10 cellular contexts compared by ENCODE assay signal in genomic region chr3:58051196-58051595, GRCh38. TPM values are rescaled to one million over a fixed set of nuclear protein-coding genes. Genes with fewer than 3 reads are reported as not detected.
DNase-seq lines count a peak whose midpoint lies in the region; ATAC-seq and TF ChIP-seq lines count a peak whose summit lies in the region.
"Had no signal": no experiment of that assay in that cellular context is flagged by ENCODE, and none has a peak within 500 bp of the region (broad histone marks: within the 10 kb centered on the region; RNA-seq: fewer than 3 reads in every experiment).

No MANE protein-coding gene starts in this region.

- peaks cover 5% of the 10 kb centered on the region for H3K4me1 Mint-ChIP-seq in activated T-helper 17 cell treated with anti-CD3 and anti-CD28 coated beads, Interleukin-2, amount 50 U/mL, for 72 hours

- H3K4me3 Mint-ChIP-seq in activated T-helper 17 cell treated with anti-CD3 and anti-CD28 coated beads, Interleukin-2, amount 50 U/mL, for 72 hours: no peak overlapping the region
- H3K4me3 Mint-ChIP-seq: central memory CD8-positive, alpha-beta T cell had no signal

- TF ChIP-seq CTCF in fibroblast of pulmonary artery (IDR thresholded peaks at IDR 0.05; ENCODE audit: low read length, missing control alignments) (no peak), dorsolateral prefrontal cortex (IDR thresholded peaks at IDR 0.05 in 54 of 56, conservative IDR thresholded peaks at IDR 0.05 in 2 of 56; ENCODE audit: low read depth in 1 of 56, partially characterized antibody in 56 of 56) (no peak)

- no peaks in the 10 kb centered on the region for H3K9me3 Mint-ChIP-seq in activated T-helper 17 cell treated with anti-CD3 and anti-CD28 coated beads, Interleukin-2, amount 50 U/mL, for 72 hours
- H3K9me3 Mint-ChIP-seq: central memory CD8-positive, alpha-beta T cell had no signal

- peak; percentile 89 for DNase-seq in H4 (ENCODE audit: low spot score)
- peak; percentile 91 for DNase-seq in SIG-M5 treated with dmso at 0.1 percent for 504 hours (lab: John Stamatoyannopoulos, UW; ENCODE audit: unreplicated experiment)
- peak; percentile 92 for DNase-seq in fibroblast of pulmonary artery (ENCODE audit: low read depth)
- DNase-seq in globus pallidus (ENCODE audit: low spot score): no peak
- DNase-seq in dorsolateral prefrontal cortex: no peak
- DNase-seq: T-helper 2 cell had no signal

- H3K4me1 ChIP-seq in skeletal muscle tissue (ENCODE audit: control insufficient read depth in 3 of 3, insufficient read depth in 3 of 3, low read length in 3 of 3): peaks cover 19 to 28% (median 23%) of the 10 kb centered on the region in 3 donors

- H3K9me3 ChIP-seq in skeletal muscle tissue (ENCODE audit: control insufficient read depth in 3 of 3, low read length in 3 of 3): no peaks in the 10 kb centered on the region

- ATAC-seq in activated T-helper 17 cell treated with anti-CD3 and anti-CD28 coated beads, Interleukin-2, amount 50 U/mL, for 72 hours (replicated peaks): no peak
- no peak for ATAC-seq in GM21723 (IDR thresholded peaks at IDR 0.05; ENCODE audit: unreplicated experiment)

- H3K27ac Mint-ChIP-seq in activated T-helper 17 cell treated with anti-CD3 and anti-CD28 coated beads, Interleukin-2, amount 50 U/mL, for 72 hours: no peak overlapping the region

- intact Hi-C loops in dorsolateral prefrontal cortex (cut with DNase I): loop anchor here in 1 of 2 donors (5.0 kb wide), 1 partner anchor 39 kb away; no protein-coding TSS in a partner anchor

- no peaks in the 10 kb centered on the region for H3K36me3 ChIP-seq in skeletal muscle tissue (ENCODE audit: control insufficient read depth in 3 of 3, insufficient read depth in 3 of 3, low read length in 3 of 3)

- H3K27me3 ChIP-seq in skeletal muscle tissue (ENCODE audit: control insufficient read depth in 3 of 3, insufficient read depth in 3 of 3, low read length in 3 of 3): no peaks in the 10 kb centered on the region
- H3K27me3 ChIP-seq in dorsolateral prefrontal cortex: no peaks in the 10 kb centered on the region

- no peaks in the 10 kb centered on the region for H3K27me3 Mint-ChIP-seq in activated T-helper 17 cell treated with anti-CD3 and anti-CD28 coated beads, Interleukin-2, amount 50 U/mL, for 72 hours
- H3K27me3 Mint-ChIP-seq: central memory CD8-positive, alpha-beta T cell had no signal

- no peak overlapping the region for H3K9ac ChIP-seq in skeletal muscle tissue (ENCODE audit: low read depth in 1 of 3, low read length in 3 of 3)

- no peaks in the 10 kb centered on the region for H3K36me3 Mint-ChIP-seq in activated T-helper 17 cell treated with anti-CD3 and anti-CD28 coated beads, Interleukin-2, amount 50 U/mL, for 72 hours (ENCODE audit: low read depth)

- peak overlapping the region; percentile 30 for H3K27ac ChIP-seq in skeletal muscle tissue (ENCODE audit: low read depth, low read length)
- peak overlapping the region in 9 of 59 donors; percentile 12 to 87 (median 68) for H3K27ac ChIP-seq in dorsolateral prefrontal cortex

- H3K4me3 ChIP-seq in fibroblast of pulmonary artery (replicated peaks; ENCODE audit: low read depth, low read length): no peak overlapping the region
- H3K4me3 ChIP-seq in skeletal muscle tissue (ENCODE audit: low read length in 3 of 3): no peak overlapping the region
- H3K4me3 ChIP-seq in dorsolateral prefrontal cortex: no peak overlapping the region

RNA-seq across cellular contexts. Expression of gene FLNB, which starts 43.0 kb away (rescaled TPM):
- 47.2 and 57.1 TPM in 2 replicates for total RNA-seq in H4 (2014; rRNA removed; shearing (Covaris generic))
- total RNA-seq in skeletal muscle tissue: 80.9 TPM
- 10 to 100 TPM; 22.5 to 23.6 TPM for total RNA-seq in activated T-helper 17 cell treated with anti-CD3 and anti-CD28 coated beads, Interleukin-2, amount 50 U/mL, for 72 hours
- total RNA-seq in dorsolateral prefrontal cortex: 10 to 100 TPM; 29.4 to 98.8 (median 48.0) TPM

Comparison
In these comparisons a context has a peak if more than half of its experiments do, and no peak if none do; other contexts are left out.
1. DNase-seq: peak in H4 (single experiment), SIG-M5 treated with dmso at 0.1 percent for 504 hours (single experiment) and fibroblast of pulmonary artery (single experiment); none in globus pallidus (single experiment) and dorsolateral prefrontal cortex (0 of 10).